ENCODE assay signal across 17 cellular contexts in the genomic region with DNA sequence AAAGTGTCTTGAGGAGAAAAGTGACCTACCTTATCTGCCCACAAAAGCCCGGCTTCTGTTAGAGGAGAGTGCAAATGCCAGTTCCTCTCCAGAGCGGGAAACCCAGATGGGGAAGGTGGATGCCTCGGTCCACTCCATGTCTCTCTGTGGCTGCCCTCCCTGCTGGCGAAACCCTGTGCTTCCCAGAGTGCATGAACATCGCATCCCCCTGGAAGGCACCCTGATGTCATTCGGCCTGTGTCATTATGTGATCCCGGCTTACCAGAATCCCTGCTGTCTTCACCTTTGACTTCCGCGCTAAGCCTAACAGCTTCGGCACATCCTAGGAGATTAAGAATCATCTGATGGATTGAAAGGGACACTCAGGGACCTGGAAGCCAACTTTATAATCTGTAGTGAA.
"Had no signal": no experiment of that assay in that cellular context is flagged by ENCODE, and none has a peak within 500 bp of the region (broad histone marks: within the 10 kb centered on the region; RNA-seq: fewer than 3 reads in every experiment).

No MANE protein-coding gene starts in this region.

- H3K9me3 ChIP-seq: heart left ventricle, left lung, ovary, SJCRH30 had no signal

- H3K4me3 Mint-ChIP-seq: type B pancreatic cell had no signal

- H3K27ac ChIP-seq: cardiac muscle cell, left lung, ovary, SJCRH30 had no signal

- FAIRE-seq: astrocyte, colon, endothelial cell of umbilical vein, islet of Langerhans had no signal

- H3K27ac Mint-ChIP-seq: activated T-helper 2 cell treated with anti-CD3 and anti-CD28 coated beads, Interferon-gamma antibody, Interleukin-2, Interleukin-4, amounts not matched to agents 10 μg/mL and 5 μg/mL and 100 μg/mL, durations not matched to agents 14 hours and 24 hours and 36 hours; type B pancreatic cell had no signal

- H3K36me3 ChIP-seq: cardiac muscle cell, ovary had no signal

- H3K27me3 ChIP-seq: cardiac muscle cell, heart left ventricle, left lung, ovary, SJCRH30 had no signal

- H3K4me3 ChIP-seq: cardiac muscle cell, heart left ventricle, left lung, ovary, SJCRH30 had no signal

- DNase-seq: effector CD4-positive, alpha-beta T cell; foreskin melanocyte; heart left ventricle; mesenchymal stem cell; SJCRH30; stimulated activated CD4-positive, alpha-beta T cell treated with anti-CD3 and anti-CD28 coated beads, Interleukin-4, amount 100 ng/mL, for 4 hours; SW 1271 had no signal

- H3K27me3 Mint-ChIP-seq: type B pancreatic cell had no signal

- H3K9me3 Mint-ChIP-seq: activated T-helper 2 cell treated with anti-CD3 and anti-CD28 coated beads, Interferon-gamma antibody, Interleukin-2, Interleukin-4, amounts not matched to agents 10 μg/mL and 5 μg/mL and 100 μg/mL, durations not matched to agents 14 hours and 24 hours and 36 hours; neural crest cell; type B pancreatic cell had no signal

- ATAC-seq: heart left ventricle, left lung had no signal
